In the genomic region with DNA sequence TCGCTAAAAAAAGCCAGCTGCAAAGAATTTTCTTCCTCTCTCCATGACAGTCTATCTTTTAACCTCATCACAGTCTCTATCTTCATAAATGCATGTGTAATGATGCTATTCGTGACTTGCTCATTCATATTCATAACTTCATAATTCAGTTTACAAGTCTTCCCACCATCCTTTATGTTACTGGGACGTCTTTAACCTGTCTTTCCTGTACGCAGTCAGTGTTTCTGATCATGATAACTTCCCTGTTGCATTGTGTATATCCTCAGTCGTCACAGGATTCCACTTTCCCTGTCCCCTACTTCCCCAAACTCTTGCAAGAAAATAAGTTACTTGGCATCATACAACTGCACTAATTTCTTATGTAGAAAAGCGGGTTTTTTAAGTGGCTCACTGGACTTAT, we compare ENCODE assay signal across 11 cellular contexts.
DNase-seq lines count a peak whose midpoint lies in the region; ATAC-seq and TF ChIP-seq lines count a peak whose summit lies in the region.
"Had no signal": no experiment of that assay in that cellular context is flagged by ENCODE, and none has a peak within 500 bp of the region (broad histone marks: within the 10 kb centered on the region; RNA-seq: fewer than 3 reads in every experiment).

No MANE protein-coding gene starts in this region.

- peaks cover 19% of the 10 kb centered on the region for H3F3A ChIP-seq in PC-9 (ENCODE audit: insufficient read depth, low read depth)

- no TSS peak for BruUV-seq in PC-9 (replicated peaks; lab: Mats Ljungman, UMichigan)

- ATAC-seq in gastrocnemius medialis, result no peak
- no peak for ATAC-seq in GM21515 (IDR thresholded peaks at IDR 0.05; ENCODE audit: unreplicated experiment)

- DNase-seq in GM06990 (ENCODE audit: extremely low read depth, insufficient read length), result no peak
- peak in 1 of 2 experiments; percentile 45 for DNase-seq in PC-9
- no peak for DNase-seq in esophagus muscularis mucosa (ENCODE audit: extremely low spot score)
- DNase-seq in gastrocnemius medialis, result no peak
- DNase-seq in NCI-H146 (lab: John Stamatoyannopoulos, UW), result no peak
- no peak for DNase-seq in DMS79 (lab: John Stamatoyannopoulos, UW)
- DNase-seq in HEK293T (ENCODE audit: extremely low spot score), result no peak
- DNase-seq: NCI-H510A; ovary; stimulated activated CD8-positive, alpha-beta memory T cell treated with anti-CD3 and anti-CD28 coated beads, Interleukin-4, amount 100 ng/mL, for 48 hours had no signal

- intact Hi-C loops in PC-9 (cut with micrococcal nuclease; ENCODE audit: unreplicated experiment), result loop anchor here (5.0 kb wide), 3 partner anchors 95 to 145 kb away; no protein-coding TSS in a partner anchor
- intact Hi-C loops in esophagus muscularis mucosa (cut with DNase I), result loop anchor here (5.0 kb wide), 4 partner anchors 45 to 205 kb away; a partner anchor contains a TSS
- intact Hi-C loops in gastrocnemius medialis (cut with DNase I; ENCODE audit: low total_unique reads), result loop anchor here (5.0 kb wide), 1 partner anchor 90 kb away; no protein-coding TSS in a partner anchor

- TF ChIP-seq CTCF in GM06990 (IDR thresholded peaks at IDR 0.05; ENCODE audit: insufficient read depth, low read length, poor library complexity, severe bottlenecking) (no peak), PC-9 (conservative IDR thresholded peaks at IDR 0.05) (no peak), esophagus muscularis mucosa (IDR thresholded peaks at IDR 0.05) (no peak), gastrocnemius medialis (IDR thresholded peaks at IDR 0.05 in 4 of 5, conservative IDR thresholded peaks at IDR 0.05 in 1 of 5) (no peak)

- peaks cover 21% of the 10 kb centered on the region; the same call in 1 of the 2 replicates for H4K20me1 ChIP-seq in PC-9 (ENCODE audit: insufficient read depth)

- no peaks in the 10 kb centered on the region for H3K36me3 ChIP-seq in GM06990 (ENCODE audit: control insufficient read depth, insufficient read depth, low read length)
- H3K36me3 ChIP-seq in PC-9 (ENCODE audit: low read depth), result 0 out of 2 replicates have a peak, but pooled peaks cover 16% of the 10 kb centered on the region
- no peaks in the 10 kb centered on the region for H3K36me3 ChIP-seq in esophagus muscularis mucosa
- no peaks in the 10 kb centered on the region for H3K36me3 ChIP-seq in gastrocnemius medialis
- H3K36me3 ChIP-seq: ovary had no signal

- POLR2A ChIA-PET in PC-9 (lab: Charles Lee; ENCODE audit: unreplicated experiment) (interaction anchor here (0.5 to 0.7 kb wide), 2 partner anchors 12 to 118 kb away, joined by 3 to 4 read pairs; no protein-coding TSS in a partner anchor), HEK293T (lab: Yijun Ruan, JAX) (no interaction called here)

- peak overlapping the region; percentile 77 for H3K4me2 ChIP-seq in PC-9

- H3K4me3 ChIP-seq in GM06990 (replicated peaks; ENCODE audit: low read depth, low read length) (peak overlapping the region; percentile 89), PC-9 (peak overlapping the region; percentile 96), esophagus muscularis mucosa (peak overlapping the region; percentile 73 to 89 (median 77)), gastrocnemius medialis (peak overlapping the region; percentile 74 to 84 (median 76))

- no peaks in the 10 kb centered on the region for H3K9me3 ChIP-seq in PC-9 (ENCODE audit: insufficient read depth, low read depth)
- no peaks in the 10 kb centered on the region for H3K9me3 ChIP-seq in esophagus muscularis mucosa
- no peaks in the 10 kb centered on the region for H3K9me3 ChIP-seq in gastrocnemius medialis
- H3K9me3 ChIP-seq: ovary had no signal

- CTCF ChIA-PET in PC-9 (lab: Charles Lee) (interaction anchor here (0.6 to 1.0 kb wide), 3 partner anchors 49 to 371 kb away, joined by 4 to 6 read pairs (median 5); no protein-coding TSS in a partner anchor), HEK293T (lab: Yijun Ruan, JAX) (no interaction called here)

- 61% methylated on average over 6 of the region's 6 CpGs for WGBS in esophagus muscularis mucosa

- H3K79me2 ChIP-seq in PC-9 (ENCODE audit: low read depth), result peaks cover 80% of the 10 kb centered on the region

- TF ChIP-seq EP300 in esophagus muscularis mucosa (IDR thresholded peaks at IDR 0.05), result no peak

- TF ChIP-seq POLR2A in esophagus muscularis mucosa (IDR thresholded peaks at IDR 0.05; ENCODE audit: low read depth) (no peak), gastrocnemius medialis (IDR thresholded peaks at IDR 0.05) (no peak)

- no peak overlapping the region for H2AFZ ChIP-seq in PC-9

- in situ Hi-C loops in gastrocnemius medialis (cut with MboI; ENCODE audit: low sequenced_read_pairs in 4 of 4), result loop anchor here in 1 of 4 donors (25.0 kb wide), 1 partner anchor 195 kb away; a partner anchor contains a TSS

- peaks cover 66% of the 10 kb centered on the region for H3K4me1 ChIP-seq in PC-9 (replicated peaks; ENCODE audit: insufficient read depth)
- H3K4me1 ChIP-seq in esophagus muscularis mucosa, result peaks cover 23 to 51% (median 33%) of the 10 kb centered on the region in 4 donors
- H3K4me1 ChIP-seq in gastrocnemius medialis, result peaks cover 0 to 21% of the 10 kb centered on the region in 2 donors

- no peaks in the 10 kb centered on the region for H3K9me2 ChIP-seq in PC-9 (ENCODE audit: insufficient read depth)

- H3K27me3 ChIP-seq in GM06990 (replicated peaks; ENCODE audit: control insufficient read depth, insufficient read depth, low read length) (no peaks in the 10 kb centered on the region), PC-9 (ENCODE audit: insufficient read depth, low read depth) (no peaks in the 10 kb centered on the region), esophagus muscularis mucosa (no peaks in the 10 kb centered on the region), gastrocnemius medialis (no peaks in the 10 kb centered on the region)
- H3K27me3 ChIP-seq: ovary had no signal

- peak overlapping the region; percentile 92 for H3K27ac ChIP-seq in PC-9
- no peak overlapping the region for H3K27ac ChIP-seq in esophagus muscularis mucosa (replicated peaks in 1 of 4)
- no peak overlapping the region for H3K27ac ChIP-seq in gastrocnemius medialis
- H3K27ac ChIP-seq: ovary had no signal

TF ChIP-seq in HEK293T, 16 proteins besides CTCF, POLR2A, EP300 and RAD21:
- TF ChIP-seq FOXA1 (IDR thresholded peaks at IDR 0.05), result no peak
- TF ChIP-seq SUZ12 (IDR thresholded peaks at IDR 0.05), result no peak
- no peak for TF ChIP-seq SP1 (IDR thresholded peaks at IDR 0.05)
- TF ChIP-seq, protein P1, sequence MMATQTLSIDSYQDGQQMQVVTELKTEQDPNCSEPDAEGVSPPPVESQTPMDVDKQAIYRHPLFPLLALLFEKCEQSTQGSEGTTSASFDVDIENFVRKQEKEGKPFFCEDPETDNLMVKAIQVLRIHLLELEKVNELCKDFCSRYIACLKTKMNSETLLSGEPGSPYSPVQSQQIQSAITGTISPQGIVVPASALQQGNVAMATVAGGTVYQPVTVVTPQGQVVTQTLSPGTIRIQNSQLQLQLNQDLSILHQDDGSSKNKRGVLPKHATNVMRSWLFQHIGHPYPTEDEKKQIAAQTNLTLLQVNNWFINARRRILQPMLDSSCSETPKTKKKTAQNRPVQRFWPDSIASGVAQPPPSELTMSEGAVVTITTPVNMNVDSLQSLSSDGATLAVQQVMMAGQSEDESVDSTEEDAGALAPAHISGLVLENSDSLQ (IDR thresholded peaks at IDR 0.05), result no peak
- no peak for TF ChIP-seq TARDBP (IDR thresholded peaks at IDR 0.05)
- no peak for TF ChIP-seq BHLHE40 (IDR thresholded peaks at IDR 0.05; ENCODE audit: borderline replicate concordance)
- no peak for TF ChIP-seq FOXM1 (IDR thresholded peaks at IDR 0.05; ENCODE audit: borderline replicate concordance)
- TF ChIP-seq ZNF384 (IDR thresholded peaks at IDR 0.05), result no peak
- TF ChIP-seq NFRKB (IDR thresholded peaks at IDR 0.05), result no peak
- no peak for TF ChIP-seq ARNT (IDR thresholded peaks at IDR 0.05)
- TF ChIP-seq L3MBTL2 (conservative IDR thresholded peaks at IDR 0.05), result no peak
- no peak for TF ChIP-seq CTBP1 (IDR thresholded peaks at IDR 0.05; ENCODE audit: borderline replicate concordance)
- no peak for TF ChIP-seq FOXK2 (IDR thresholded peaks at IDR 0.05)
- TF ChIP-seq ELF4 (IDR thresholded peaks at IDR 0.05), result no peak
- no peak for TF ChIP-seq LEF1 (IDR thresholded peaks at IDR 0.05; ENCODE audit: borderline replicate concordance)
